In the genomic region with DNA sequence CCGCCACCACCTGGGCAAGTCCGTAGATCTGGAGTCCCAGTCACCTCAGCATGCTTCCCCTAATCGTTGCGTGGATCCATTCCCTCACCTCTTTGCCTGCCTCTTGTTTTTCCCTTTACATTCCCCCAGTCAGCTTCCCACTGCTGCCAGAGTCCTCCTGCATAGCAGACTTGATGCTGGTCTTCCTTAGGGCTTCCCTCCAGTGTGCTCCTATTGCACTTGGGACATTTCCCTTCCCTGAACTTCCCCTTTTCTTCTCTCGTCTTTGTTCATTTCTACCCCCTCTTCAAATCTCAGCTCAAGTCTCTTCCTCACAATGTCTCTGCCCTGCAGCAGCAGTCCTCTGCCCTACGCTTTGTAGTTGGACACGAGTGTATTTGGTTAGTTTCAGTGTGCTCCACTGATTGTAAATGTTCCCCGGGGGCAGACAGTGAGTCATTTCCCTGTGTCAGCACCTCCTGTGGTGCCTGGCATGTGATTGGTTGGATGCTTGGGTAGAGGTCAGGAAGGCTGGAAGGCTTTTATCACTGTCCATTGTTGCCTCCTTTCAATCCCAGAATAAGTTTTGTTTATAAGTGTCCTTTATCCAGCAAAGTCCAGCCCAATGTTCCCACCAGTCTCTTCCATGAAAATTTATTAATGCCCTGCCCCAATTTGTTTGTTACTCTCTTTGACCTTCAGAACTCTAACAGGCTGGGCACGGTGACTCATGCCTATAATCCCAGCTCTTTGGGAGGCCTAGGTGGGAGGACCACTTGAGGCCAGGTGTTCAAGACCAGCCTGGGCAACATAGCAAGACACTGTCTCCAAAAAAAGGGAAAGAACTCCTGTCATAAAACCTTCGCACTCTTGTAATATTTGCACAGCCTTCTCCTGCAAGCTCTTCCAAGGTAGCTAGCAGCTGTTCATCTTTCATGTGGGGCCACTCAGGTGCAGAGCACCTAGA, we compare ENCODE assay signal across 8 cellular contexts. TPM values are rescaled to one million over a fixed set of nuclear protein-coding genes. Genes with fewer than 3 reads are reported as not detected.
DNase-seq lines count a peak whose midpoint lies in the region; ATAC-seq and TF ChIP-seq lines count a peak whose summit lies in the region.

No MANE protein-coding gene starts in this region.

- H3K4me3 ChIP-seq in kidney epithelial cell (ENCODE audit: low read depth, low read length), result no peak overlapping the region

- peaks cover 37% of the 10 kb centered on the region for H3K36me3 Mint-ChIP-seq in activated naive CD8-positive, alpha-beta T cell treated with anti-CD3 and anti-CD28 coated beads, Interleukin-2, amount 10 ng/mL, durations not matched to agents 7 days and 5 days

- H3K4me1 Mint-ChIP-seq in activated naive CD8-positive, alpha-beta T cell treated with anti-CD3 and anti-CD28 coated beads, Interleukin-2, amount 10 ng/mL, durations not matched to agents 7 days and 5 days, result peaks cover 26% of the 10 kb centered on the region

- ATAC-seq in GM18511 (IDR thresholded peaks at IDR 0.05; ENCODE audit: unreplicated experiment) (peak; percentile 52), HG03460 (IDR thresholded peaks at IDR 0.05; ENCODE audit: unreplicated experiment) (peak; percentile 59), GM18861 (IDR thresholded peaks at IDR 0.05; ENCODE audit: unreplicated experiment) (no peak), GM21367 (IDR thresholded peaks at IDR 0.05; ENCODE audit: unreplicated experiment) (no peak)
- peak; percentile 41 for ATAC-seq in activated naive CD8-positive, alpha-beta T cell treated with anti-CD3 and anti-CD28 coated beads, Interleukin-2, amount 10 ng/mL, durations not matched to agents 7 days and 5 days (ENCODE audit: low read depth)

- peaks cover 2% of the 10 kb centered on the region for H3K9me3 Mint-ChIP-seq in activated naive CD8-positive, alpha-beta T cell treated with anti-CD3 and anti-CD28 coated beads, Interleukin-2, amount 10 ng/mL, durations not matched to agents 7 days and 5 days

- no peak for TF ChIP-seq CTCF in kidney epithelial cell (IDR thresholded peaks at IDR 0.05; ENCODE audit: insufficient read depth, low read length, poor library complexity, severe bottlenecking)

- no peaks in the 10 kb centered on the region for H3K36me3 ChIP-seq in kidney epithelial cell (ENCODE audit: control insufficient read depth, insufficient read depth, low read length)

- no peaks in the 10 kb centered on the region for H3K27me3 Mint-ChIP-seq in activated naive CD8-positive, alpha-beta T cell treated with anti-CD3 and anti-CD28 coated beads, Interleukin-2, amount 10 ng/mL, durations not matched to agents 7 days and 5 days

- no peaks in the 10 kb centered on the region for H3K27me3 ChIP-seq in kidney epithelial cell (ENCODE audit: control insufficient read depth, insufficient read depth, low read length)

- peak overlapping the region; percentile 61 for H3K27ac Mint-ChIP-seq in activated naive CD8-positive, alpha-beta T cell treated with anti-CD3 and anti-CD28 coated beads, Interleukin-2, amount 10 ng/mL, durations not matched to agents 7 days and 5 days

- H3K4me3 Mint-ChIP-seq in activated naive CD8-positive, alpha-beta T cell treated with anti-CD3 and anti-CD28 coated beads, Interleukin-2, amount 10 ng/mL, durations not matched to agents 7 days and 5 days, result peak overlapping the region; percentile 64

- no peak for DNase-seq in activated naive CD8-positive, alpha-beta T cell treated with anti-CD3 and anti-CD28 coated beads, Interleukin-2, amount 10 ng/mL, durations not matched to agents 7 days and 5 days
- DNase-seq in kidney epithelial cell (ENCODE audit: low read depth) (peak; percentile 43), NCI-H1436 treated with DMSO at 0.1 percent for 48 hours (lab: John Stamatoyannopoulos, UW) (no peak), NCI-H510A treated with DMSO at 0.1 percent for 48 hours (lab: John Stamatoyannopoulos, UW) (no peak)

- POLR2A ChIA-PET in activated naive CD8-positive, alpha-beta T cell treated with anti-CD3 and anti-CD28 coated beads, Interleukin-2, amount 10 ng/mL, durations not matched to agents 7 days and 5 days (lab: Charles Lee), result interaction anchor here (0.6 kb wide), 1 partner anchor 29 kb away, joined by 3 read pairs; no protein-coding TSS in a partner anchor

RNA-seq across cellular contexts. Expression of a gene that starts 38.3 kb away (rescaled TPM):
- 10 to 100 TPM; 34.9 to 35.8 TPM for total RNA-seq in activated naive CD8-positive, alpha-beta T cell treated with anti-CD3 and anti-CD28 coated beads, Interleukin-2, amount 10 ng/mL, durations not matched to agents 7 days and 5 days
- 12.4 and 15.8 TPM in 2 replicates for total RNA-seq in kidney epithelial cell

RNA-seq across cellular contexts. Expression of a gene that starts 54.0 kb away (rescaled TPM):
- total RNA-seq in activated naive CD8-positive, alpha-beta T cell treated with anti-CD3 and anti-CD28 coated beads, Interleukin-2, amount 10 ng/mL, durations not matched to agents 7 days and 5 days, result 10 to 100 TPM; 15.2 to 15.8 TPM
- 3.8 and 4.2 TPM in 2 replicates for total RNA-seq in kidney epithelial cell

Comparison
In these comparisons a context has a peak if more than half of its experiments do, and no peak if none do; other contexts are left out.
1. ATAC-seq: peak in GM18511 (single experiment), HG03460 (single experiment) and activated naive CD8-positive, alpha-beta T cell treated with anti-CD3 and anti-CD28 coated beads, Interleukin-2, amount 10 ng/mL, durations not matched to agents 7 days and 5 days (single experiment); none in GM18861 (single experiment) and GM21367 (single experiment).